1 cellular context compared by ENCODE assay signal in genomic region chr16:82139286-82139571, GRCh38.
TF ChIP-seq lines count a peak whose summit lies in the region.

No MANE protein-coding gene starts in this region.

TF ChIP-seq in HepG2, 621 proteins besides CTCF, POLR2A, EP300 and RAD21:
- peak; percentile 9; the same call in 1 of the 2 replicates for TF ChIP-seq ZNF687 (CRISPR knock-in tag; IDR thresholded peaks at IDR 0.05)
TF ChIP-seq in HepG2: peak in this region for 1; not testable (repeated sequence) for 620.
